8 cellular contexts compared by ENCODE assay signal in genomic region chr7:101126651-101127459, GRCh38. TPM values are rescaled to one million over a fixed set of nuclear protein-coding genes. Genes with fewer than 3 reads are reported as not detected.
DNase-seq lines count a peak whose midpoint lies in the region; ATAC-seq, FAIRE-seq and TF ChIP-seq lines count a peak whose summit lies in the region.

Gene SERPINE1 (plus strand): TSS chr7:101127104. CDS start chr7:101128394, 1,290 bp downstream.

- TF ChIP-seq CTCF in thoracic aorta (IDR thresholded peaks at IDR 0.05), result no peak
- no peak for TF ChIP-seq CTCF in D721Med (IDR thresholded peaks at IDR 0.05; ENCODE audit: insufficient read depth, missing control alignments)

- no peak within 1 kb of the TSS for H3K4me3 ChIP-seq in naive thymus-derived CD4-positive, alpha-beta T cell (ENCODE audit: low read length)
- H3K4me3 ChIP-seq in thoracic aorta, result peak within 1 kb of the TSS; percentile 74

- peaks cover 0 to 3% (median 0%) of the 10 kb centered on the region in 5 donors for H3K36me3 Mint-ChIP-seq in naive thymus-derived CD4-positive, alpha-beta T cell

- intact Hi-C loops in naive thymus-derived CD4-positive, alpha-beta T cell (cut with micrococcal nuclease), result no loop called here

- H3K27me3 Mint-ChIP-seq in naive thymus-derived CD4-positive, alpha-beta T cell, result peaks cover 54 to 65% (median 55%) of the 10 kb centered on the region in 5 donors

- H3K4me1 ChIP-seq in naive thymus-derived CD4-positive, alpha-beta T cell (ENCODE audit: control insufficient read depth in 2 of 2, insufficient read depth in 2 of 2, low read length in 2 of 2), result peaks cover 6 to 15% of the 10 kb centered on the region in 2 donors
- H3K4me1 ChIP-seq in thoracic aorta (ENCODE audit: control insufficient read depth in 1 of 2, low read depth in 2 of 2), result peaks cover 34 to 92% of the 10 kb centered on the region in 2 donors

- H3K4me3 Mint-ChIP-seq in naive thymus-derived CD4-positive, alpha-beta T cell, result peak within 1 kb of the TSS; percentile 32 to 85 (median 60)

- DNase-seq in G401 (ENCODE audit: low spot score) (peak; percentile 65), NCI-H2227 (lab: John Stamatoyannopoulos, UW; ENCODE audit: unreplicated experiment) (peak; percentile 92), activated T-cell treated with anti-CD3 and anti-CD28 coated beads for 24 hours (ENCODE audit: low read depth) (peak; percentile 14), fibroblast of gingiva (ENCODE audit: low read depth) (peak; percentile 100), thoracic aorta (ENCODE audit: low spot score) (peak; percentile 97), D721Med (ENCODE audit: insufficient read length, low spot score) (no peak)
- peak in 8 of 9 donors; percentile 3 to 56 (median 22) for DNase-seq in naive thymus-derived CD4-positive, alpha-beta T cell

- no peak for FAIRE-seq in D721Med (lab: Jason Lieb, UNC)

- peaks cover 0 to 2% (median 0%) of the 10 kb centered on the region in 11 donors for H3K9me3 Mint-ChIP-seq in naive thymus-derived CD4-positive, alpha-beta T cell

- H3K9me3 ChIP-seq in naive thymus-derived CD4-positive, alpha-beta T cell (ENCODE audit: control insufficient read depth in 2 of 3, low read length in 3 of 3), result no peaks in the 10 kb centered on the region
- H3K9me3 ChIP-seq in thoracic aorta, result no peaks in the 10 kb centered on the region

- CTCF ChIA-PET in naive thymus-derived CD4-positive, alpha-beta T cell (lab: Charles Lee), result interaction anchor here (0.8 kb wide), 1 partner anchor 275 kb away, joined by 3 read pairs; no protein-coding TSS in a partner anchor

- no peaks in the 10 kb centered on the region for H3K27me3 ChIP-seq in naive thymus-derived CD4-positive, alpha-beta T cell (ENCODE audit: control insufficient read depth in 2 of 2, insufficient read depth in 2 of 2, low read length in 2 of 2)
- no peaks in the 10 kb centered on the region for H3K27me3 ChIP-seq in thoracic aorta (replicated peaks; ENCODE audit: insufficient read depth)

- in situ Hi-C loops in G401 (cut with HindIII; ENCODE audit: low sequenced_read_pairs), result no loop called here

- H3K27ac ChIP-seq in naive thymus-derived CD4-positive, alpha-beta T cell (ENCODE audit: low read depth, low read length), result no peak within 1 kb of the TSS
- H3K27ac ChIP-seq in thoracic aorta, result peak within 1 kb of the TSS; percentile 93 to 95

- H3K4me1 Mint-ChIP-seq in naive thymus-derived CD4-positive, alpha-beta T cell, result peaks cover 23 to 53% (median 30%) of the 10 kb centered on the region in 7 donors

- H3K27ac Mint-ChIP-seq in naive thymus-derived CD4-positive, alpha-beta T cell, result peak within 1 kb of the TSS in 2 of 9 donors; percentile 30 to 70

- H3K36me3 ChIP-seq in naive thymus-derived CD4-positive, alpha-beta T cell (ENCODE audit: control insufficient read depth in 2 of 3, insufficient read depth in 3 of 3, low read length in 3 of 3), result no peaks in the 10 kb centered on the region
- peaks cover 15% of the 10 kb centered on the region for H3K36me3 ChIP-seq in thoracic aorta

- POLR2A ChIA-PET in naive thymus-derived CD4-positive, alpha-beta T cell (lab: Charles Lee), result no interaction called here

- ATAC-seq in GM21825 (IDR thresholded peaks at IDR 0.05; ENCODE audit: unreplicated experiment) (peak; percentile 46), thoracic aorta (ENCODE audit: insufficient number of reproducible peaks, low FRiP score, low read depth) (peak; percentile 49)
- peak; percentile 80 for ATAC-seq in naive thymus-derived CD4-positive, alpha-beta T cell

RNA-seq across cellular contexts. Expression of gene SERPINE1, which starts in this region (rescaled TPM):
- total RNA-seq in G401 (2014; rRNA removed; shearing (Covaris generic)), result 103 and 113 TPM in 2 replicates
- under 1 TPM in 3 of 5 experiments, not detected in 2; 0.08 to 0.56 (median 0.36) TPM for total RNA-seq in naive thymus-derived CD4-positive, alpha-beta T cell
- not detected for polyA plus RNA-seq in naive thymus-derived CD4-positive, alpha-beta T cell
- 1,000 to 10,000 TPM in 1 of 2 donors, 100 to 1,000 TPM in 1; 542 to 1,009 TPM for total RNA-seq in thoracic aorta

Comparison
In these comparisons a context has a peak if more than half of its experiments do, and no peak if none do; other contexts are left out.
1. RNA of gene SERPINE1 (total RNA-seq): 542 to 1,009 TPM in thoracic aorta and 103 to 113 TPM in G401; 0.08 to 0.56 TPM in naive thymus-derived CD4-positive, alpha-beta T cell; every median in the first group is over 10 times any median in the second.
2. Peak in DNase-seq and ATAC-seq in naive thymus-derived CD4-positive, alpha-beta T cell; RNA of the gene not detected or under 1 TPM.
3. Peak in every context shown above with its lines, with median percentiles within 50 percentile points of each other: ATAC-seq.